Comparison of ENCODE assay signal across 1 cellular context in genomic region chr3:11154036-11154952, GRCh38.
TF ChIP-seq lines count a peak whose summit lies in the region.

HRH1 (plus strand) TSS chr3:11154493; CDS start chr3:11259038, 104,545 bp downstream.

TF ChIP-seq in GM23338, 12 proteins besides CTCF, POLR2A, EP300 and RAD21 (continued from another document):
- no peak for TF ChIP-seq ZNF462 (CRISPR knock-in tag; IDR thresholded peaks at IDR 0.05)
TF ChIP-seq in GM23338: peak in this region for 1.
